Comparison of ENCODE assay signal across 10 cellular contexts in genomic region chr2:100741880-100742814, GRCh38.
DNase-seq lines count a peak whose midpoint lies in the region; ATAC-seq and TF ChIP-seq lines count a peak whose summit lies in the region.
"Had no signal": no experiment of that assay in that cellular context is flagged by ENCODE, and none has a peak within 500 bp of the region (broad histone marks: within the 10 kb centered on the region; RNA-seq: fewer than 3 reads in every experiment).

No MANE protein-coding gene starts in this region.

- H3K9me3 ChIP-seq in left lung (no peaks in the 10 kb centered on the region), upper lobe of left lung (no peaks in the 10 kb centered on the region)
- H3K9me3 ChIP-seq: tibial nerve had no signal

- TF ChIP-seq CTCF in chondrocyte (IDR thresholded peaks at IDR 0.05) (peak; percentile 34), left lung (IDR thresholded peaks at IDR 0.05) (no peak), upper lobe of left lung (IDR thresholded peaks at IDR 0.05) (no peak)

- no peak overlapping the region for H3K27ac Mint-ChIP-seq in activated CD4-positive, alpha-beta memory T cell treated with anti-CD3 and anti-CD28 coated beads for 36 hours
- no peak overlapping the region for H3K27ac Mint-ChIP-seq in activated CD4-positive, alpha-beta memory T cell treated with anti-CD3 and anti-CD28 coated beads, Interleukin-2, amount 10 ng/mL, durations not matched to agents 7 days and 5 days
- peak overlapping the region; percentile 99 for H3K27ac Mint-ChIP-seq in chondrocyte (ENCODE audit: unreplicated experiment)

- WGBS in upper lobe of left lung, 2 donors: 62 to 65% methylated on average over 7 of the region's 7 CpGs

- H3K27ac ChIP-seq in left lung: peak overlapping the region; percentile 45 to 71
- peak overlapping the region in 2 of 4 donors; percentile 31 to 52 for H3K27ac ChIP-seq in upper lobe of left lung

- no peaks in the 10 kb centered on the region for H3K9me3 Mint-ChIP-seq in activated CD4-positive, alpha-beta memory T cell treated with anti-CD3 and anti-CD28 coated beads for 36 hours
- no peaks in the 10 kb centered on the region for H3K9me3 Mint-ChIP-seq in activated CD4-positive, alpha-beta memory T cell treated with anti-CD3 and anti-CD28 coated beads, Interleukin-2, amount 10 ng/mL, durations not matched to agents 7 days and 5 days
- no peaks in the 10 kb centered on the region for H3K9me3 Mint-ChIP-seq in chondrocyte (ENCODE audit: low read depth)

- no peak for TF ChIP-seq POLR2A in upper lobe of left lung (IDR thresholded peaks at IDR 0.05)

- H3K27me3 Mint-ChIP-seq in activated CD4-positive, alpha-beta memory T cell treated with anti-CD3 and anti-CD28 coated beads for 36 hours: no peaks in the 10 kb centered on the region
- H3K27me3 Mint-ChIP-seq in activated CD4-positive, alpha-beta memory T cell treated with anti-CD3 and anti-CD28 coated beads, Interleukin-2, amount 10 ng/mL, durations not matched to agents 7 days and 5 days: peaks cover 7% of the 10 kb centered on the region
- no peaks in the 10 kb centered on the region for H3K27me3 Mint-ChIP-seq in chondrocyte (ENCODE audit: low read depth)

- CTCF ChIA-PET in activated CD4-positive, alpha-beta memory T cell treated with anti-CD3 and anti-CD28 coated beads for 36 hours (lab: Charles Lee): no interaction called here
- CTCF ChIA-PET in activated CD4-positive, alpha-beta memory T cell treated with anti-CD3 and anti-CD28 coated beads, Interleukin-2, amount 10 ng/mL, durations not matched to agents 7 days and 5 days (lab: Charles Lee): no interaction called here

- peak; percentile 14 for DNase-seq in activated CD4-positive, alpha-beta memory T cell treated with anti-CD3 and anti-CD28 coated beads for 36 hours
- DNase-seq in activated CD4-positive, alpha-beta memory T cell treated with anti-CD3 and anti-CD28 coated beads, Interleukin-2, amount 10 ng/mL, durations not matched to agents 7 days and 5 days: no peak
- no peak for DNase-seq in chondrocyte (ENCODE audit: low spot score)
- DNase-seq in left lung: no peak
- no peak for DNase-seq in upper lobe of left lung
- no peak for DNase-seq in COR-L47 (lab: John Stamatoyannopoulos, UW)
- DNase-seq in activated CD8-positive, alpha-beta memory T cell treated with anti-CD3 and anti-CD28 coated beads, Interleukin-2, amount 50 U/mL, for 4 hours: no peak
- DNase-seq in SKM-1 treated with dmso at 0.1 percent for 144 hours (lab: John Stamatoyannopoulos, UW; ENCODE audit: unreplicated experiment): no peak
- DNase-seq: small intestine had no signal

- POLR2A ChIA-PET in activated CD4-positive, alpha-beta memory T cell treated with anti-CD3 and anti-CD28 coated beads for 36 hours (lab: Charles Lee): interaction anchor here (0.8 kb wide), 1 partner anchor 12 kb away, joined by 3 read pairs; no protein-coding TSS in a partner anchor
- POLR2A ChIA-PET in activated CD4-positive, alpha-beta memory T cell treated with anti-CD3 and anti-CD28 coated beads, Interleukin-2, amount 10 ng/mL, durations not matched to agents 7 days and 5 days (lab: Charles Lee): no interaction called here

- H3K4me1 Mint-ChIP-seq in activated CD4-positive, alpha-beta memory T cell treated with anti-CD3 and anti-CD28 coated beads for 36 hours (ENCODE audit: low read depth): peaks cover 10% of the 10 kb centered on the region
- no peaks in the 10 kb centered on the region for H3K4me1 Mint-ChIP-seq in activated CD4-positive, alpha-beta memory T cell treated with anti-CD3 and anti-CD28 coated beads, Interleukin-2, amount 10 ng/mL, durations not matched to agents 7 days and 5 days
- H3K4me1 Mint-ChIP-seq in chondrocyte (ENCODE audit: low read depth): peaks cover 43% of the 10 kb centered on the region

- no peaks in the 10 kb centered on the region for H3K27me3 ChIP-seq in left lung
- no peaks in the 10 kb centered on the region for H3K27me3 ChIP-seq in upper lobe of left lung
- H3K27me3 ChIP-seq: tibial nerve had no signal

- H3K36me3 Mint-ChIP-seq in activated CD4-positive, alpha-beta memory T cell treated with anti-CD3 and anti-CD28 coated beads for 36 hours: no peaks in the 10 kb centered on the region
- no peaks in the 10 kb centered on the region for H3K36me3 Mint-ChIP-seq in activated CD4-positive, alpha-beta memory T cell treated with anti-CD3 and anti-CD28 coated beads, Interleukin-2, amount 10 ng/mL, durations not matched to agents 7 days and 5 days (ENCODE audit: low read depth)
- no peaks in the 10 kb centered on the region for H3K36me3 Mint-ChIP-seq in chondrocyte (ENCODE audit: low read depth)

- no peak overlapping the region for H3K4me3 Mint-ChIP-seq in activated CD4-positive, alpha-beta memory T cell treated with anti-CD3 and anti-CD28 coated beads for 36 hours
- no peak overlapping the region for H3K4me3 Mint-ChIP-seq in activated CD4-positive, alpha-beta memory T cell treated with anti-CD3 and anti-CD28 coated beads, Interleukin-2, amount 10 ng/mL, durations not matched to agents 7 days and 5 days
- peak overlapping the region; percentile 46 for H3K4me3 Mint-ChIP-seq in chondrocyte (ENCODE audit: unreplicated experiment)

- H3K4me3 ChIP-seq in left lung (no peak overlapping the region), upper lobe of left lung (no peak overlapping the region)
- H3K4me3 ChIP-seq: tibial nerve had no signal

- intact Hi-C loops in activated CD4-positive, alpha-beta memory T cell treated with anti-CD3 and anti-CD28 coated beads for 36 hours (cut with micrococcal nuclease): no loop called here
- intact Hi-C loops in left lung (cut with DNase I): no loop called here

- ATAC-seq in left lung (peak; percentile 72), upper lobe of left lung (ENCODE audit: low FRiP score in 2 of 2) (peak; percentile 64 to 90)

- no peak for TF ChIP-seq EP300 in upper lobe of left lung (IDR thresholded peaks at IDR 0.05)

- peaks cover 0 to 3% of the 10 kb centered on the region in 2 donors for H3K4me1 ChIP-seq in left lung
- no peaks in the 10 kb centered on the region for H3K4me1 ChIP-seq in upper lobe of left lung

- H3K36me3 ChIP-seq in left lung (no peaks in the 10 kb centered on the region), upper lobe of left lung (no peaks in the 10 kb centered on the region)
- H3K36me3 ChIP-seq: tibial nerve had no signal
